Comparison of ENCODE assay signal across 8 cellular contexts in genomic region chr1:185693654-185694053, GRCh38. TPM values are rescaled to one million over a fixed set of nuclear protein-coding genes. Genes with fewer than 3 reads are reported as not detected.
DNase-seq lines count a peak whose midpoint lies in the region; ATAC-seq and TF ChIP-seq lines count a peak whose summit lies in the region.

No MANE protein-coding gene starts in this region.

- H3K4me3 Mint-ChIP-seq in activated naive CD8-positive, alpha-beta T cell: peak overlapping the region; percentile 89
- H3K4me3 Mint-ChIP-seq in progenitor cell of endocrine pancreas (ENCODE audit: low read depth): peak overlapping the region; percentile 9

- no peak for TF ChIP-seq CTCF in progenitor cell of endocrine pancreas (IDR thresholded peaks at IDR 0.05; ENCODE audit: unreplicated experiment)

- H3K27ac Mint-ChIP-seq in activated naive CD8-positive, alpha-beta T cell: peak overlapping the region; percentile 91
- H3K27ac Mint-ChIP-seq in progenitor cell of endocrine pancreas: peak overlapping the region; percentile 83

- ATAC-seq in GM19324 (IDR thresholded peaks at IDR 0.05; ENCODE audit: low FRiP score, unreplicated experiment): peak; percentile 23
- peak; percentile 51 for ATAC-seq in HG02884 (IDR thresholded peaks at IDR 0.05; ENCODE audit: unreplicated experiment)

- peaks cover 7% of the 10 kb centered on the region for H3K27me3 Mint-ChIP-seq in activated naive CD8-positive, alpha-beta T cell
- H3K27me3 Mint-ChIP-seq in progenitor cell of endocrine pancreas: peaks cover 5% of the 10 kb centered on the region

- no peaks in the 10 kb centered on the region for H3K9me3 Mint-ChIP-seq in activated naive CD8-positive, alpha-beta T cell (ENCODE audit: low read depth)
- H3K9me3 Mint-ChIP-seq in progenitor cell of endocrine pancreas (ENCODE audit: low read depth): peaks cover 3% of the 10 kb centered on the region

- H3K36me3 Mint-ChIP-seq in activated naive CD8-positive, alpha-beta T cell: peaks cover 2% of the 10 kb centered on the region
- H3K36me3 Mint-ChIP-seq in progenitor cell of endocrine pancreas (ENCODE audit: insufficient read depth): no peaks in the 10 kb centered on the region

- H3K4me1 Mint-ChIP-seq in activated naive CD8-positive, alpha-beta T cell (ENCODE audit: low read depth): peaks cover 26% of the 10 kb centered on the region
- peaks cover 25% of the 10 kb centered on the region for H3K4me1 Mint-ChIP-seq in progenitor cell of endocrine pancreas (ENCODE audit: low read depth)

- DNase-seq in progenitor cell of endocrine pancreas (ENCODE audit: low spot score, unreplicated experiment): no peak
- DNase-seq in retina: no peak
- DNase-seq in HUDEP-2 (lab: John Stamatoyannopoulos, UW; ENCODE audit: unreplicated experiment in 76 of 76): no peak
- DNase-seq in NCI-H524 (lab: John Stamatoyannopoulos, UW): no peak
- no peak for DNase-seq in NCI-H2081 (lab: John Stamatoyannopoulos, UW)

RNA-seq across cellular contexts. Expression of gene HMCN1, which starts 40.5 kb away (rescaled TPM):
- total RNA-seq in progenitor cell of endocrine pancreas: 3.4 and 5.6 TPM in 2 replicates
